ENCODE assay signal across 18 cellular contexts in genomic region chr10:3406556-3406955, GRCh38.
"Had no signal": no experiment of that assay in that cellular context is flagged by ENCODE, and none has a peak within 500 bp of the region (broad histone marks: within the 10 kb centered on the region; RNA-seq: fewer than 3 reads in every experiment).

No MANE protein-coding gene starts in this region.

- H3K27me3 ChIP-seq: gastroesophageal sphincter, hepatocyte, right lobe of liver, spleen, stomach had no signal

- DNase-seq: activated CD4-positive, alpha-beta T cell treated with anti-CD3 and anti-CD28 coated beads, Interleukin-2, amount 10 ng/mL, durations not matched to agents 24 days and 14 days; activated CD4-positive, CD25-positive, alpha-beta regulatory T cell; activated CD8-positive, alpha-beta memory T cell treated with anti-CD3 and anti-CD28 coated beads for 24 hours; activated naive CD8-positive, alpha-beta T cell treated with anti-CD3 and anti-CD28 coated beads, Interleukin-2, amount 10 ng/mL, durations not matched to agents 7 days and 5 days; aorta; cerebellar nuclear complex; effector memory CD4-positive, alpha-beta T cell; kidney glomerular epithelial cell; left ventricle myocardium superior; mesenchymal stem cell; right lobe of liver; stomach had no signal

- H3K36me3 Mint-ChIP-seq: activated naive CD8-positive, alpha-beta T cell treated with anti-CD3 and anti-CD28 coated beads, Interleukin-2, amount 10 ng/mL, durations not matched to agents 7 days and 5 days had no signal

- H3K4me1 ChIP-seq: prostate gland, right lobe of liver, stomach had no signal

- H3K27ac Mint-ChIP-seq: activated CD4-positive, alpha-beta T cell treated with anti-CD3 and anti-CD28 coated beads, Interleukin-2, amount 10 ng/mL, durations not matched to agents 24 days and 14 days; activated naive CD8-positive, alpha-beta T cell treated with anti-CD3 and anti-CD28 coated beads, Interleukin-2, amount 10 ng/mL, durations not matched to agents 7 days and 5 days; natural killer cell treated with Interleukin-12 subunit alpha and Interleukin-12 subunit beta and Interleukin-15 and Interleukin-18, amount 100 ng/mL, for 72 hours had no signal

- H3K36me3 ChIP-seq: gastroesophageal sphincter, prostate gland, right lobe of liver, spleen, stomach had no signal

- H3K9me3 ChIP-seq: gastroesophageal sphincter, prostate gland, right lobe of liver, stomach had no signal

- H3K27ac ChIP-seq: epithelial cell of prostate, hepatocyte, prostate gland, right lobe of liver, spleen, stomach had no signal

- ATAC-seq: gastroesophageal sphincter; left ventricle myocardium superior; natural killer cell treated with Interleukin-12 subunit alpha and Interleukin-12 subunit beta and Interleukin-15 and Interleukin-18, amount 100 ng/mL, for 72 hours had no signal

- H3K4me3 Mint-ChIP-seq: activated CD4-positive, alpha-beta T cell treated with anti-CD3 and anti-CD28 coated beads, Interleukin-2, amount 10 ng/mL, durations not matched to agents 24 days and 14 days; activated naive CD8-positive, alpha-beta T cell treated with anti-CD3 and anti-CD28 coated beads, Interleukin-2, amount 10 ng/mL, durations not matched to agents 7 days and 5 days; natural killer cell treated with Interleukin-12 subunit alpha and Interleukin-12 subunit beta and Interleukin-15 and Interleukin-18, amount 100 ng/mL, for 72 hours had no signal

- H3K4me3 ChIP-seq: gastroesophageal sphincter, hepatocyte, prostate gland, right lobe of liver, spleen, stomach had no signal
